ENCODE assay signal across 20 cellular contexts in the genomic region with DNA sequence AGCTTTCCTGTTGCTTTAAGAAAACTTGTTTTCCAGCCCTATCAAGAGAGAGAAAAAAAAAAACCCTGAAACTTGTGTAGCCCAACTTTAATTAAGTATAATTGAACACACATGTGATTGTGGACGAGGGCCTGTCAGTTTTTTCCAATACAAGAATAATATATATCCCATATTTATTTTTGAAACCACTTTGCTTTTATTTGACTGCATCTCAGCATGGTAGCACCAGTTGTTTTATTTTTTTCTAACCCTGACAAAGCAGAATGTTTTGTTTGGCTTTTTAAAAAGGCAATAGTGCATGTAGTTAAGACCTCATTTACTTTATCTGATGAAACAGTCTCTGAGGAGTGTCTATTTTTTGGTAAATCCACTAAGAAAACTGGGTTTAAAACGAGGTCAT.
DNase-seq lines count a peak whose midpoint lies in the region; FAIRE-seq and TF ChIP-seq lines count a peak whose summit lies in the region.
"Had no signal": no experiment of that assay in that cellular context is flagged by ENCODE, and none has a peak within 500 bp of the region (broad histone marks: within the 10 kb centered on the region; RNA-seq: fewer than 3 reads in every experiment).

No MANE protein-coding gene starts in this region.

- peaks cover 1% of the 10 kb centered on the region for H3K9me3 Mint-ChIP-seq in activated T-cell treated with anti-CD3 and anti-CD28 coated beads, Interleukin-2, amount 50 U/mL, for 24 hours

- peaks cover 3% of the 10 kb centered on the region for H3K4me1 Mint-ChIP-seq in activated T-cell treated with anti-CD3 and anti-CD28 coated beads, Interleukin-2, amount 50 U/mL, for 24 hours (ENCODE audit: low read depth)

- POLR2A ChIA-PET in HEK293T (lab: Yijun Ruan, JAX) = no interaction called here

- no peak for FAIRE-seq in D721Med (lab: Jason Lieb, UNC)
- FAIRE-seq: astrocyte, endothelial cell of umbilical vein had no signal

- DNase-seq in AG09309 (ENCODE audit: low read depth) = peak; percentile 5
- DNase-seq in HEK293T (ENCODE audit: extremely low spot score) = no peak
- peak; percentile 42 for DNase-seq in NCI-H748 treated with DMSO at 0.1 percent for 48 hours (lab: John Stamatoyannopoulos, UW)
- peak; percentile 38 for DNase-seq in fibroblast of gingiva (ENCODE audit: low read depth)
- DNase-seq in NCI-H82 (lab: John Stamatoyannopoulos, UW) = no peak
- DNase-seq in activated T-cell treated with anti-CD3 and anti-CD28 coated beads, Interleukin-2, amount 50 U/mL, for 24 hours = no peak
- DNase-seq in D721Med (ENCODE audit: insufficient read length, low spot score) = no peak
- DNase-seq in amniotic stem cell (lab: John Stamatoyannopoulos, UW) = no peak
- DNase-seq: activated CD4-positive, alpha-beta T cell treated with anti-CD3 and anti-CD28 coated beads for 36 hours; activated naive CD4-positive, alpha-beta T cell; GDM1; KG1; lower lobe of right lung; NCI-H1092 treated with DMSO at 0.1 percent for 48 hours; NCI-H510A; stimulated activated CD4-positive, alpha-beta T cell treated with anti-CD3 and anti-CD28 coated beads, Interleukin-4, amount 100 ng/mL, for 1 hour had no signal

- no peaks in the 10 kb centered on the region for H3K27me3 Mint-ChIP-seq in activated T-cell treated with anti-CD3 and anti-CD28 coated beads, Interleukin-2, amount 50 U/mL, for 24 hours
- H3K27me3 Mint-ChIP-seq: activated CD4-positive, alpha-beta T cell treated with anti-CD3 and anti-CD28 coated beads for 36 hours had no signal

- H3K4me3 ChIP-seq in AG09309 (ENCODE audit: control insufficient read depth, low read depth, low read length) = no peak overlapping the region
- H3K4me3 ChIP-seq: coronary artery, lower lobe of right lung, suprapubic skin had no signal

- H3K27ac Mint-ChIP-seq in activated T-cell treated with anti-CD3 and anti-CD28 coated beads, Interleukin-2, amount 50 U/mL, for 24 hours = no peak overlapping the region

- peaks cover 64% of the 10 kb centered on the region for H3K36me3 Mint-ChIP-seq in activated T-cell treated with anti-CD3 and anti-CD28 coated beads, Interleukin-2, amount 50 U/mL, for 24 hours (ENCODE audit: low read depth)

- H3K4me3 Mint-ChIP-seq in activated T-cell treated with anti-CD3 and anti-CD28 coated beads, Interleukin-2, amount 50 U/mL, for 24 hours = no peak overlapping the region
- H3K4me3 Mint-ChIP-seq: activated CD4-positive, alpha-beta T cell treated with anti-CD3 and anti-CD28 coated beads for 36 hours had no signal

- CTCF ChIA-PET in HEK293T (lab: Yijun Ruan, JAX) = interaction anchor here (0.7 kb wide), 1 partner anchor 796 kb away, joined by 3 read pairs; no protein-coding TSS in a partner anchor

- TF ChIP-seq CTCF in AG09309 (IDR thresholded peaks at IDR 0.05; ENCODE audit: control insufficient read depth, insufficient read depth, low read depth, low read length, missing control alignments) (no peak), D721Med (IDR thresholded peaks at IDR 0.05; ENCODE audit: insufficient read depth, missing control alignments) (no peak)

TF ChIP-seq in HEK293T, 16 proteins besides CTCF, POLR2A, EP300 and RAD21:
- no peak for TF ChIP-seq CTBP1 (IDR thresholded peaks at IDR 0.05; ENCODE audit: borderline replicate concordance)
- TF ChIP-seq LEF1 (IDR thresholded peaks at IDR 0.05; ENCODE audit: borderline replicate concordance) = no peak
- TF ChIP-seq, protein P1, sequence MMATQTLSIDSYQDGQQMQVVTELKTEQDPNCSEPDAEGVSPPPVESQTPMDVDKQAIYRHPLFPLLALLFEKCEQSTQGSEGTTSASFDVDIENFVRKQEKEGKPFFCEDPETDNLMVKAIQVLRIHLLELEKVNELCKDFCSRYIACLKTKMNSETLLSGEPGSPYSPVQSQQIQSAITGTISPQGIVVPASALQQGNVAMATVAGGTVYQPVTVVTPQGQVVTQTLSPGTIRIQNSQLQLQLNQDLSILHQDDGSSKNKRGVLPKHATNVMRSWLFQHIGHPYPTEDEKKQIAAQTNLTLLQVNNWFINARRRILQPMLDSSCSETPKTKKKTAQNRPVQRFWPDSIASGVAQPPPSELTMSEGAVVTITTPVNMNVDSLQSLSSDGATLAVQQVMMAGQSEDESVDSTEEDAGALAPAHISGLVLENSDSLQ (IDR thresholded peaks at IDR 0.05) = peak; percentile 75
- no peak for TF ChIP-seq TARDBP (IDR thresholded peaks at IDR 0.05)
- TF ChIP-seq ZNF384 (IDR thresholded peaks at IDR 0.05) = peak; percentile 80
- TF ChIP-seq ARNT (IDR thresholded peaks at IDR 0.05) = no peak
- no peak for TF ChIP-seq SP1 (IDR thresholded peaks at IDR 0.05)

Comparison
In these comparisons a context has a peak if more than half of its experiments do, and no peak if none do; other contexts are left out.
1. DNase-seq: peak in AG09309 (single experiment), NCI-H748 treated with DMSO at 0.1 percent for 48 hours (single experiment) and fibroblast of gingiva (single experiment); none in HEK293T (single experiment), NCI-H82 (single experiment), activated T-cell treated with anti-CD3 and anti-CD28 coated beads, Interleukin-2, amount 50 U/mL, for 24 hours (single experiment), D721Med (single experiment) and amniotic stem cell (single experiment).